In the genomic region with DNA sequence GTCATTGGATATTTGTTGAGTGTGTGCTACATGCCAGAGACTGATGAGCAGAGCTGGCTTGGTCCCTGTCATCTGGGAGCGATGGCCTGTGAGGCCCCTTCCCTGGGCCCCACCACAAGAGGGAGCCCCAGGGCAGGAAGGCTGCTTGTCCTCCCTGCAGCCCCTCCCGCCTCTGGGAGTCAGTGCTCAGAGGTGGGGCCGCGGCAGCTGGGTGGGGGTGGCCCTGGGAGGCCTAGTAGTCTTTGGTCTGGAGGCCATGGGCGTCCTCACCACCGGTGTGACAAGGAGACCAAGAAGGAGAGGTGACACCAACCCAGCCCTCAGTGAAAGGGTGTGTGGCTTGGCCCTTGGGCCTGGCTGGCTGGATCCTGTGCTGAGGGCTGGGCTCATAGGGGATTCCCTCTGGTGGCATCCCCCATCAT, we compare ENCODE assay signal across 8 cellular contexts.
A peak's percentile ranks its signal among the peaks of the same experiment; 100 is the strongest.
DNase-seq lines count a peak whose midpoint lies in the region; ATAC-seq and TF ChIP-seq lines count a peak whose summit lies in the region.

No MANE protein-coding gene starts in this region.

- DNase-seq in Right ventricle myocardium superior (peak; percentile 40), cardiac septum (ENCODE audit: low spot score) (no peak), NCI-H82 treated with DMSO at 0.1 percent for 48 hours (lab: John Stamatoyannopoulos, UW; ENCODE audit: unreplicated experiment) (peak; percentile 46), esophagus muscularis mucosa (ENCODE audit: extremely low spot score) (no peak), stomach (peak; percentile 36), medulla oblongata (ENCODE audit: extremely low spot score) (no peak), H4 (ENCODE audit: low spot score) (no peak), C1 segment of cervical spinal cord (lab: John Stamatoyannopoulos, UW) (no peak)

- H3K27me3 ChIP-seq in esophagus muscularis mucosa (no peaks in the 10 kb centered on the region), stomach (no peaks in the 10 kb centered on the region)

- 84% methylated on average over 5 of the region's 6 CpGs for WGBS in esophagus muscularis mucosa
- 65 to 94% (median 71%) methylated on average over 2 to 6 of the region's 6 CpGs for WGBS in stomach, 5 donors

- TF ChIP-seq EP300 in esophagus muscularis mucosa (IDR thresholded peaks at IDR 0.05), result no peak
- no peak for TF ChIP-seq EP300 in stomach (IDR thresholded peaks at IDR 0.05)

- H3K36me3 ChIP-seq in esophagus muscularis mucosa, result no peaks in the 10 kb centered on the region
- H3K36me3 ChIP-seq in stomach, result no peaks in the 10 kb centered on the region

- H3K4me1 ChIP-seq in esophagus muscularis mucosa, result peaks cover 0 to 9% (median 0%) of the 10 kb centered on the region in 4 donors
- H3K4me1 ChIP-seq in stomach, result no peaks in the 10 kb centered on the region

- intact Hi-C loops in Right ventricle myocardium superior (cut with DNase I) (no loop called here), cardiac septum (cut with DNase I) (no loop called here), esophagus muscularis mucosa (cut with DNase I) (no loop called here), stomach (cut with DNase I; ENCODE audit: low total_unique reads) (no loop called here)

- TF ChIP-seq CTCF in esophagus muscularis mucosa (IDR thresholded peaks at IDR 0.05) (peak; percentile 25 to 53 (median 40)), stomach (IDR thresholded peaks at IDR 0.05) (peak in 5 of 7 experiments; percentile 17 to 49 (median 26))

- TF ChIP-seq POLR2A in esophagus muscularis mucosa (IDR thresholded peaks at IDR 0.05; ENCODE audit: low read depth), result no peak
- TF ChIP-seq POLR2A in stomach (IDR thresholded peaks at IDR 0.05), result no peak

- no peak overlapping the region for H3K4me3 ChIP-seq in esophagus muscularis mucosa
- no peak overlapping the region for H3K4me3 ChIP-seq in stomach

- H3K27ac ChIP-seq in esophagus muscularis mucosa (replicated peaks in 1 of 4) (no peak overlapping the region), stomach (no peak overlapping the region)

- H3K9me3 ChIP-seq in esophagus muscularis mucosa (no peaks in the 10 kb centered on the region), stomach (no peaks in the 10 kb centered on the region)

- peak; percentile 66 for ATAC-seq in Right ventricle myocardium superior (ENCODE audit: poor library complexity)

Comparison
In these comparisons a context has a peak if more than half of its experiments do, and no peak if none do; other contexts are left out.
1. DNase-seq: peak in Right ventricle myocardium superior (single experiment), NCI-H82 treated with DMSO at 0.1 percent for 48 hours (single experiment) and stomach (single experiment); none in cardiac septum (single experiment), esophagus muscularis mucosa (single experiment), medulla oblongata (single experiment), H4 (single experiment) and C1 segment of cervical spinal cord (0 of 14).